ENCODE assay signal across 11 cellular contexts in genomic region chr6:170088349-170088951, GRCh38.
DNase-seq lines count a peak whose midpoint lies in the region; ATAC-seq, FAIRE-seq and TF ChIP-seq lines count a peak whose summit lies in the region.
"Had no signal": no experiment of that assay in that cellular context is flagged by ENCODE, and none has a peak within 500 bp of the region (broad histone marks: within the 10 kb centered on the region; RNA-seq: fewer than 3 reads in every experiment).

No MANE protein-coding gene starts in this region.

- DNase-seq in body of pancreas (peak in 3 of 4 donors; percentile 3 to 10 (median 8)), small intestine (peak; percentile 48), A172 (ENCODE audit: low spot score) (no peak), COLO829 (ENCODE audit: low spot score) (no peak), occipital lobe (lab: John Stamatoyannopoulos, UW) (no peak)

- H3K4me1 ChIP-seq in body of pancreas (no peaks in the 10 kb centered on the region), small intestine (ENCODE audit: control insufficient read depth in 2 of 2, insufficient read depth in 1 of 2, low read depth in 1 of 2, low read length in 1 of 2) (no peaks in the 10 kb centered on the region)
- H3K4me1 ChIP-seq: breast epithelium had no signal

- TF ChIP-seq POLR2A in body of pancreas (IDR thresholded peaks at IDR 0.05), result no peak

- H3K27ac ChIP-seq in body of pancreas, result no peak overlapping the region
- H3K27ac ChIP-seq in small intestine (ENCODE audit: low read depth in 1 of 2, low read length in 1 of 2), result peak overlapping the region in 1 of 2 donors; percentile 57

- H3K36me3 ChIP-seq in body of pancreas (replicated peaks in 1 of 2; ENCODE audit: insufficient read depth in 1 of 2, low read depth in 2 of 2), result no peaks in the 10 kb centered on the region
- no peaks in the 10 kb centered on the region for H3K36me3 ChIP-seq in small intestine (ENCODE audit: control insufficient read depth in 2 of 2, insufficient read depth in 2 of 2, low read length in 2 of 2)
- H3K36me3 ChIP-seq: breast epithelium had no signal

- H3K9me3 ChIP-seq in body of pancreas (no peaks in the 10 kb centered on the region), small intestine (ENCODE audit: control insufficient read depth, low read depth) (no peaks in the 10 kb centered on the region)
- H3K9me3 ChIP-seq: breast epithelium had no signal

- H3K4me3 ChIP-seq in body of pancreas (no peak overlapping the region), small intestine (ENCODE audit: low read depth in 1 of 2, low read length in 2 of 2) (no peak overlapping the region)
- H3K4me3 ChIP-seq: lung had no signal

- TF ChIP-seq CTCF in body of pancreas (IDR thresholded peaks at IDR 0.05), result no peak

- WGBS in body of pancreas, 2 donors, result 84 to 91% methylated on average over 9 to 28 of the region's 28 CpGs
- WGBS in small intestine, 3 donors, result 52 to 72% (median 55%) methylated on average over 27 to 28 of the region's 28 CpGs

- intact Hi-C loops in body of pancreas (cut with DNase I), result no loop called here

- ATAC-seq in GM19395 (IDR thresholded peaks at IDR 0.05; ENCODE audit: unreplicated experiment) (peak; percentile 27), HG03342 (IDR thresholded peaks at IDR 0.05; ENCODE audit: unreplicated experiment) (peak; percentile 7), body of pancreas (no peak), GM18907 (IDR thresholded peaks at IDR 0.05; ENCODE audit: unreplicated experiment) (no peak)

- H3K27me3 ChIP-seq in body of pancreas (no peaks in the 10 kb centered on the region), small intestine (ENCODE audit: control insufficient read depth in 2 of 2, insufficient read depth in 2 of 2, low read length in 2 of 2) (no peaks in the 10 kb centered on the region)
- H3K27me3 ChIP-seq: breast epithelium had no signal

- FAIRE-seq in small intestine (lab: Jason Lieb, UNC), result no peak
- FAIRE-seq: RCC 7860 had no signal

Comparison
In these comparisons a context has a peak if more than half of its experiments do, and no peak if none do; other contexts are left out.
1. ATAC-seq: peak in GM19395 (single experiment) and HG03342 (single experiment); none in body of pancreas (single experiment) and GM18907 (single experiment).
2. DNase-seq: peak in body of pancreas (3 of 4) and small intestine (single experiment); none in A172 (single experiment), COLO829 (single experiment) and occipital lobe (single experiment).